ENCODE assay signal across 8 cellular contexts in the genomic region with DNA sequence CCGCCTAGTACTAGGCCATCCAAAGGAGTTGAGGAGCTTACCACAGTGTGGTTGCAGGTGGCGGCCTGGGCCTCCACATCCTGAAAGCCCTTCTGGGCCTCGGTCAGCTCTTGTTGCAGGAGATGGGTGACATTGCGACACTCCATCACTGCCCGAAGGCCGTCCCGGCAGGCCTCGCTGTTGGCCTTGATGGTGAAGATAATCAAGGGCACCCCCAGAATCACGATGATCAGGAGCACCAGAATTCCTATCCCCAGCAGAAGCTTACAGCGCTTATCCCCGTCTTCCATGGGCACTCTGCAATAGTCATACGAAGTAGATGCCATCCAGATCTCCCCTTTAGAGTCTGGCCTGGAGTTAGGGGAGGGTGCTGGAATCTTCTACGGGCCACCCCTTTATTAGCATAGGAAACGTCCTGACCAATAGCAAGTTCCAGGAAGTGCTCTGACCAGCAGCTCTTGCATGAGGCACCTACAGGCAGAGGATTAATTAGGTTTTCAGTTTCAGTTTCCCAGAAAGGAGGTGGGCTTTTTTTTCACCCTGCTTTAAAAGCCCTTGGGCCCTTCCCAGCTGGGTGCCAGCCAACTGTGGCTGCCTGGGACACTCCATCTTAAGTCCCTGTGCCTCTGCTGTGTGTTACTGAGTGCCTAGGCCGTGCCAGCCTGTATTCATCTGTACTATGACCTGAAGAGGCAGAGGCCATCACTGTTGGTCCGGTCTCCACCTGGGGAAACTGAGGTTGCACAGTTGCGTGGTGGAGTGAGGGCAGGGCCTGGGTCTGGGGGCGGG. TPM values are rescaled to one million over a fixed set of nuclear protein-coding genes. Genes with fewer than 3 reads are reported as not detected.
A peak's percentile ranks its signal among the peaks of the same experiment; 100 is the strongest.
DNase-seq lines count a peak whose midpoint lies in the region; ATAC-seq and TF ChIP-seq lines count a peak whose summit lies in the region.

A gene with protein sequence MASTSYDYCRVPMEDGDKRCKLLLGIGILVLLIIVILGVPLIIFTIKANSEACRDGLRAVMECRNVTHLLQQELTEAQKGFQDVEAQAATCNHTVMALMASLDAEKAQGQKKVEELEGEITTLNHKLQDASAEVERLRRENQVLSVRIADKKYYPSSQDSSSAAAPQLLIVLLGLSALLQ (minus strand): TSS at position 381 of the 789 bp plus-strand sequence. CDS start 55 bp downstream, at position 326.

- no peak for TF ChIP-seq CTCF in OCI-LY7 (conservative IDR thresholded peaks at IDR 0.05; ENCODE audit: low read length)
- TF ChIP-seq CTCF in HFFc6 (IDR thresholded peaks at IDR 0.05) = no peak

- POLR2A ChIA-PET in OCI-LY7 (lab: Charles Lee) = interaction anchor here (0.5 to 2.5 kb wide), 11 partner anchors 14 to 1084 kb away, joined by 3 to 13 read pairs (median 3); partner anchors contain the start of genes BABAM1, DDA1, MRPL34 and MVB12A

- peak within 1 kb of the TSS; percentile 94 for H3K27ac Mint-ChIP-seq in activated naive CD4-positive, alpha-beta T cell treated with anti-CD3 and anti-CD28 coated beads for 36 hours
- H3K27ac Mint-ChIP-seq in HFFc6 = no peak within 1 kb of the TSS

- H2AFZ ChIP-seq in OCI-LY7 (ENCODE audit: low read length) = no peak within 1 kb of the TSS; the same call in 1 of the 2 replicates

- no peaks in the 10 kb centered on the region for H3K9me3 Mint-ChIP-seq in activated naive CD4-positive, alpha-beta T cell treated with anti-CD3 and anti-CD28 coated beads for 36 hours
- no peaks in the 10 kb centered on the region for H3K9me3 Mint-ChIP-seq in HFFc6

- no peaks in the 10 kb centered on the region for H3K27me3 Mint-ChIP-seq in activated naive CD4-positive, alpha-beta T cell treated with anti-CD3 and anti-CD28 coated beads for 36 hours (ENCODE audit: low read depth)
- H3K27me3 Mint-ChIP-seq in HFFc6 (ENCODE audit: insufficient read depth) = peaks cover 7% of the 10 kb centered on the region

- DNase-seq in NCI-H2196 (lab: John Stamatoyannopoulos, UW; ENCODE audit: unreplicated experiment) = peak; percentile 66
- DNase-seq in NCI-H2196 treated with DMSO at 0.1 percent for 48 hours (lab: John Stamatoyannopoulos, UW; ENCODE audit: unreplicated experiment) = no peak
- DNase-seq in OCI-LY7 (ENCODE audit: low spot score) = peak; percentile 95
- DNase-seq in activated naive CD4-positive, alpha-beta T cell treated with anti-CD3 and anti-CD28 coated beads for 36 hours = peak; percentile 69
- DNase-seq in cardiac septum (ENCODE audit: low spot score) = peak; percentile 81
- no peak for DNase-seq in posterior vena cava (ENCODE audit: low spot score)
- no peak for DNase-seq in HFFc6

- peak within 1 kb of the TSS; percentile 93 for H3K27ac ChIP-seq in OCI-LY7 (ENCODE audit: low read depth, low read length, poor library complexity, severe bottlenecking)

- peak; percentile 75 for ATAC-seq in HG02938 (IDR thresholded peaks at IDR 0.05; ENCODE audit: unreplicated experiment)

- H3K36me3 ChIP-seq in OCI-LY7 (ENCODE audit: insufficient read depth, low read length) = peaks cover 31% of the 10 kb centered on the region

- no TSS peak for BruUV-seq in OCI-LY7 (replicated peaks; lab: Mats Ljungman, UMichigan)

- H3K4me3 Mint-ChIP-seq in activated naive CD4-positive, alpha-beta T cell treated with anti-CD3 and anti-CD28 coated beads for 36 hours = peak within 1 kb of the TSS; percentile 80
- H3K4me3 Mint-ChIP-seq in HFFc6 = no peak within 1 kb of the TSS

- CTCF ChIA-PET in OCI-LY7 (lab: Charles Lee; ENCODE audit: unreplicated experiment) = interaction anchor here (0.5 kb wide), 1 partner anchor 18 kb away, joined by 3 read pairs; no protein-coding TSS in a partner anchor
- CTCF ChIA-PET in activated naive CD4-positive, alpha-beta T cell treated with anti-CD3 and anti-CD28 coated beads for 36 hours (lab: Charles Lee) = interaction anchor here (0.7 to 1.4 kb wide), 5 partner anchors 11 to 110 kb away, joined by 3 to 7 read pairs (median 4); partner anchors contain the start of gene CCDC194

- no peaks in the 10 kb centered on the region for H3K9me2 ChIP-seq in OCI-LY7 (ENCODE audit: insufficient read depth, low read length)

- peak within 1 kb of the TSS; percentile 86 for H3K4me2 ChIP-seq in OCI-LY7 (ENCODE audit: low read length)

- peaks cover 28% of the 10 kb centered on the region for H3K36me3 Mint-ChIP-seq in activated naive CD4-positive, alpha-beta T cell treated with anti-CD3 and anti-CD28 coated beads for 36 hours (ENCODE audit: low read depth)
- no peaks in the 10 kb centered on the region for H3K36me3 Mint-ChIP-seq in HFFc6 (ENCODE audit: low read depth)

- peaks cover 31% of the 10 kb centered on the region for H3K4me1 ChIP-seq in OCI-LY7 (ENCODE audit: insufficient read depth, low read length, poor library complexity, severe bottlenecking)

- H3K9me3 ChIP-seq in OCI-LY7 (ENCODE audit: low read length) = no peaks in the 10 kb centered on the region

- H3K4me3 ChIP-seq in OCI-LY7 (ENCODE audit: low read depth, low read length, poor library complexity, severe bottlenecking) = peak within 1 kb of the TSS; percentile 90

- peaks cover 33% of the 10 kb centered on the region for H3K4me1 Mint-ChIP-seq in activated naive CD4-positive, alpha-beta T cell treated with anti-CD3 and anti-CD28 coated beads for 36 hours (ENCODE audit: low read depth)
- H3K4me1 Mint-ChIP-seq in HFFc6 (ENCODE audit: low read depth) = peaks cover 6% of the 10 kb centered on the region; the same call in 1 of the 2 replicates

- H3K79me2 ChIP-seq in OCI-LY7 (ENCODE audit: insufficient read depth, low read depth, low read length) = peaks cover 69% of the 10 kb centered on the region

- intact Hi-C loops in OCI-LY7 (cut with micrococcal nuclease; ENCODE audit: unreplicated experiment) = loop anchor here (5.0 kb wide), 2 partner anchors 62 to 107 kb away; partner anchors contain the start of gene PGLS
- intact Hi-C loops in activated naive CD4-positive, alpha-beta T cell treated with anti-CD3 and anti-CD28 coated beads for 36 hours (cut with micrococcal nuclease) = loop anchor here (1.0 to 10.0 kb wide), 4 partner anchors 14 to 331 kb away; partner anchors contain the start of genes HAUS8 and MYO9B
- intact Hi-C loops in cardiac septum (cut with DNase I) = no loop called here
- intact Hi-C loops in posterior vena cava (cut with DNase I) = no loop called here

- 0 out of 2 replicates have a peak, but pooled peaks cover 3% of the 10 kb centered on the region for H4K20me1 ChIP-seq in OCI-LY7 (ENCODE audit: insufficient read depth, low read length)

RNA-seq across cellular contexts. Expression of the gene that starts here (rescaled TPM):
- total RNA-seq in OCI-LY7 (2014; rRNA removed; shearing (Covaris generic)) = 101 and 134 TPM in 2 replicates
- total RNA-seq in OCI-LY7 (2022) = 114 and 146 TPM in 2 replicates
- total RNA-seq in activated naive CD4-positive, alpha-beta T cell treated with anti-CD3 and anti-CD28 coated beads for 36 hours = 100 to 1,000 TPM; 117 to 121 TPM
- total RNA-seq in cardiac septum = 29.8 TPM
- 10 to 100 TPM; 37.8 to 82.9 TPM for total RNA-seq in posterior vena cava
- under 1 TPM in 3 of 6 experiments, not detected in 3; 0.21 to 0.59 (median 0.34) TPM for total RNA-seq in HFFc6 (2021; fragmentation: NEBNext Ultra II Directional; extraction: Animal tissue kit (Norgen Biotek cat#: 25700))

Comparison
In these comparisons a context has a peak if more than half of its experiments do, and no peak if none do; other contexts are left out.
1. RNA of the gene that starts here (total RNA-seq): 101 to 146 TPM in OCI-LY7, 117 to 121 TPM in activated naive CD4-positive, alpha-beta T cell treated with anti-CD3 and anti-CD28 coated beads for 36 hours, 37.8 to 82.9 TPM in posterior vena cava and 29.8 TPM in cardiac septum (single experiment); 0.21 to 0.59 TPM in HFFc6; every median in the first group is over 10 times any median in the second.
2. DNase-seq: peak in NCI-H2196 (single experiment), OCI-LY7 (single experiment), activated naive CD4-positive, alpha-beta T cell treated with anti-CD3 and anti-CD28 coated beads for 36 hours (single experiment) and cardiac septum (single experiment); none in NCI-H2196 treated with DMSO at 0.1 percent for 48 hours (single experiment), posterior vena cava (single experiment) and HFFc6 (single experiment).
3. intact Hi-C loops: an anchor here in OCI-LY7 (5.0 kb wide) and activated naive CD4-positive, alpha-beta T cell treated with anti-CD3 and anti-CD28 coated beads for 36 hours (1.0 to 10.0 kb wide); none called in cardiac septum and posterior vena cava.